ENCODE assay signal across 8 cellular contexts in the genomic region with DNA sequence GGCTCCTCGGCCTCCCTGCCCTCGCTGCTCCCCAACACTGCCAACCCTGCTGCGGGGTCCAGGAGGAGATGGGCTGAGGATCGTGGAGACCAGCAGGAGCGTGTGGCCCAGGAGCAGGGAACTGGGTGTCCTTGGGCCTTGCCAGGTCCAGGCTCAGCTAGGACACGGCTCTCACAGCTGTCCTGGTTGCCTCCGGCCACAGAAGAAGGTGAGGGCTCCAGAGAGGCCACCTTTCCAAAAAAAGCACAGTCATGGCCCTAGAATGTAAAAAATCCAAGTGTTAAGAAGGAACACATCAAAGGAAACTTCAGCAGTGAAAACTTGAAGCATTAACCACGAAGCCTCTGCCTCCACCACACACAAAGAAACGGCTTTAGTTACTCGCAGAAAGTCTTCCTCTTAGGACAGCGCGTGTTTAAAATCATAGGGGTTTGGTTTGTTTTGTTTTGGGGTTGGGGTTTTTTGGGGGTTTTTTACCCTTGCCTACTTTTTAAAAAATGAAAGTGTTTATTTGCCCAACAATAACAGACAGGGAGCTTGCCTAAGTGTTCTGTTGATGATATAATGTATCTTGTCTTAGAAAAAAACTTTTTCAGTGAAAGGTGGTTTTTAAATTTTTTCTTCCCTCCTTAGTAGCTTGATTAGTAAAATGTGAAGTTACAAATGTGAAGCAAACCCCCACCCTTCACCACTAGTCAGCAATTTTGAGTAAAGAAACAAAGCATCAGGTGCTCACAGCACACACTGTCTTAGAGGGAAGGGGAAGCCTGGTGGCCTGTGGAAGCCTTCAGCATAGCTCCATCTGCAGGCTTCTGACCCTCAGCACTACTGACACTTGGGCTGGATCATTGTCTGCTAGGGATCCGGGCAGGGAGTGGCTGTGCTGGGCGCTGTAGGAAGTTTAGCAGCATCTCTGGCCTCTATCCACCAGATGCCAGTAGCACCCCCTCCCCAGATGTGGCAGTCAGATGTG. TPM values are rescaled to one million over a fixed set of nuclear protein-coding genes. Genes with fewer than 3 reads are reported as not detected.
DNase-seq lines count a peak whose midpoint lies in the region; ATAC-seq and TF ChIP-seq lines count a peak whose summit lies in the region.

No MANE protein-coding gene starts in this region.

- ATAC-seq in lower lobe of right lung (peak; percentile 42 to 49), HG03521 (IDR thresholded peaks at IDR 0.05; ENCODE audit: unreplicated experiment) (no peak)

- TF ChIP-seq CTCF in GM12874 (IDR thresholded peaks at IDR 0.05; ENCODE audit: insufficient read depth, low read depth, low read length) (peak; percentile 56), lower lobe of right lung (IDR thresholded peaks at IDR 0.05) (peak; percentile 29)

- peaks cover 89% of the 10 kb centered on the region for H3K36me3 ChIP-seq in lower lobe of right lung

- peaks cover 45% of the 10 kb centered on the region for H3K4me1 ChIP-seq in lower lobe of right lung

- H3K27ac ChIP-seq in lower lobe of right lung: peak overlapping the region; percentile 15

- H3K9me3 ChIP-seq in lower lobe of right lung: no peaks in the 10 kb centered on the region

- DNase-seq in HCEC 1CT: peak; percentile 37
- peak; percentile 62 for DNase-seq in NOMO-1 treated with DMSO at 0.1 percent for 48 hours (lab: John Stamatoyannopoulos, UW; ENCODE audit: unreplicated experiment)
- DNase-seq in amniotic epithelial cell (ENCODE audit: low read depth): peak; percentile 63
- DNase-seq in lower lobe of right lung: no peak
- no peak for DNase-seq in NCI-H774 (lab: John Stamatoyannopoulos, UW)
- no peak for DNase-seq in inferior parietal cortex (ENCODE audit: extremely low spot score)

- intact Hi-C loops in lower lobe of right lung (cut with DNase I): loop anchor here (10.0 kb wide), 2 partner anchors 55 to 95 kb away; partner anchors contain the start of gene PTPN1

- no peaks in the 10 kb centered on the region for H3K27me3 ChIP-seq in lower lobe of right lung (ENCODE audit: low read depth)

- no peak overlapping the region for H3K4me3 ChIP-seq in lower lobe of right lung

RNA-seq across cellular contexts. Expression of gene PTPN1, which starts 60.0 kb away (rescaled TPM):
- total RNA-seq in lower lobe of right lung: 78.2 TPM

Comparison
In these comparisons a context has a peak if more than half of its experiments do, and no peak if none do; other contexts are left out.
1. DNase-seq: peak in HCEC 1CT (single experiment), NOMO-1 treated with DMSO at 0.1 percent for 48 hours (single experiment) and amniotic epithelial cell (single experiment); none in lower lobe of right lung (single experiment), NCI-H774 (single experiment) and inferior parietal cortex (single experiment).